In genomic region chr16:89298826-89299225, GRCh38 we compare ENCODE assay signal across 1 cellular context.
TF ChIP-seq lines count a peak whose summit lies in the region.

No MANE protein-coding gene starts in this region.

TF ChIP-seq in HepG2, 621 proteins besides CTCF, POLR2A, EP300 and RAD21 (continued from another document):
- no peak for TF ChIP-seq MLXIP (CRISPR knock-in tag; IDR thresholded peaks at IDR 0.05; ENCODE audit: borderline replicate concordance)
- no peak for TF ChIP-seq NR2F1 (CRISPR knock-in tag; IDR thresholded peaks at IDR 0.05)
- no peak for TF ChIP-seq ZGPAT (CRISPR knock-in tag; IDR thresholded peaks at IDR 0.05)
- no peak for TF ChIP-seq KLF15 (CRISPR knock-in tag; IDR thresholded peaks at IDR 0.05; ENCODE audit: borderline replicate concordance)
- TF ChIP-seq HMG20A (CRISPR knock-in tag; IDR thresholded peaks at IDR 0.05; ENCODE audit: borderline replicate concordance), result no peak
- no peak for TF ChIP-seq ZEB1 (IDR thresholded peaks at IDR 0.05; ENCODE audit: insufficient replicate concordance, low read depth)
- no peak for TF ChIP-seq TIGD3 (CRISPR knock-in tag; IDR thresholded peaks at IDR 0.05; ENCODE audit: borderline replicate concordance)
- TF ChIP-seq MEIS2 (CRISPR knock-in tag; IDR thresholded peaks at IDR 0.05), result no peak
TF ChIP-seq in HepG2: peak in this region for 0.
